In genomic region chr11:83722392-83722791, GRCh38 we compare ENCODE assay signal across 27 cellular contexts.
DNase-seq lines count a peak whose midpoint lies in the region; ATAC-seq and TF ChIP-seq lines count a peak whose summit lies in the region.
"Had no signal": no experiment of that assay in that cellular context is flagged by ENCODE, and none has a peak within 500 bp of the region (broad histone marks: within the 10 kb centered on the region; RNA-seq: fewer than 3 reads in every experiment).

No MANE protein-coding gene starts in this region.

- no peak for DNase-seq in A673 (ENCODE audit: low spot score)
- peak; percentile 33 to 80 for DNase-seq in NCI-H526 (lab: John Stamatoyannopoulos, UW)
- DNase-seq in iPS-NIHi7 (ENCODE audit: extremely low spot score) = peak; percentile 20
- DNase-seq in right cardiac atrium = no peak
- no peak for DNase-seq in stimulated activated naive CD4-positive, alpha-beta T cell (lab: John Stamatoyannopoulos, UW)
- no peak for DNase-seq in stimulated activated naive CD8-positive, alpha-beta T cell treated with anti-CD3 and anti-CD28 coated beads, Interleukin-15, amount 100 ng/mL, for 72 hours
- DNase-seq: ACHN; BE2C; DMS153; NCI-H1048; NCI-H1417; NCI-H1694; NCI-H2081; NCI-H2171; NCI-H345; NCI-H510A treated with DMSO at 0.1 percent for 48 hours; NCI-H82; NK-92 treated with Interleukin-12 subunit alpha and Interleukin-12 subunit beta, amount 100 ng/mL, for 24 hours; SHP77; T-helper 1 cell had no signal

- TF ChIP-seq CTCF in A673 (conservative IDR thresholded peaks at IDR 0.05; ENCODE audit: low read depth, low read length) (no peak), VCaP (conservative IDR thresholded peaks at IDR 0.05) (no peak)

- H3K4me3 ChIP-seq in A673 (ENCODE audit: low read depth, low read length, poor library complexity, severe bottlenecking) (peak overlapping the region; percentile 3), right cardiac atrium (ENCODE audit: low read length) (no peak overlapping the region)

- H3K4me1 ChIP-seq in A673 (ENCODE audit: insufficient read depth, low read length, poor library complexity, severe bottlenecking) = peaks cover 95% of the 10 kb centered on the region
- no peaks in the 10 kb centered on the region for H3K4me1 ChIP-seq in right cardiac atrium (ENCODE audit: control insufficient read depth, insufficient read depth, low read length)

- 70% methylated on average over 1 of the region's 1 CpG for whole genome bisulfite sequencing in right cardiac atrium

- H3K27ac ChIP-seq in A673 (ENCODE audit: low read depth, low read length, poor library complexity, severe bottlenecking) = peak overlapping the region; percentile 68
- peak overlapping the region; percentile 82; the same call in 1 of the 2 replicates for H3K27ac ChIP-seq in VCaP
- no peak overlapping the region for H3K27ac ChIP-seq in right cardiac atrium (ENCODE audit: low read length)
- H3K27ac ChIP-seq: 22Rv1, HL-60, KMS-11, RWPE1 had no signal

- peaks cover 49% of the 10 kb centered on the region for H3K36me3 ChIP-seq in A673 (ENCODE audit: insufficient read depth, low read length, poor library complexity, severe bottlenecking)
- H3K36me3 ChIP-seq: BE2C had no signal

- intact Hi-C loops in A673 (cut with micrococcal nuclease; ENCODE audit: unreplicated experiment) = loop anchor here (5.0 to 10.0 kb wide), 2 partner anchors 430 to 818 kb away; partner anchors contain the start of genes DDIAS and PRCP
- intact Hi-C loops in right cardiac atrium (cut with DNase I) = loop anchor here in 3 of 4 donors (10.0 kb wide), 2 partner anchors 198 to 428 kb away; no protein-coding TSS in a partner anchor

- H3K4me3 Mint-ChIP-seq in stimulated activated naive CD8-positive, alpha-beta T cell treated with anti-CD3 and anti-CD28 coated beads, Interleukin-15, amount 100 ng/mL, for 72 hours = no peak overlapping the region
- H3K4me3 Mint-ChIP-seq: IgD-negative memory B cell had no signal

- CTCF ChIA-PET in A673 (lab: Charles Lee) = no interaction called here

- H3K4me1 Mint-ChIP-seq in stimulated activated naive CD8-positive, alpha-beta T cell treated with anti-CD3 and anti-CD28 coated beads, Interleukin-15, amount 100 ng/mL, for 72 hours = peaks cover 13% of the 10 kb centered on the region

- BruUV-seq in A673 (replicated peaks; lab: Mats Ljungman, UMichigan) = no TSS peak

- H3K27me3 Mint-ChIP-seq in stimulated activated naive CD8-positive, alpha-beta T cell treated with anti-CD3 and anti-CD28 coated beads, Interleukin-15, amount 100 ng/mL, for 72 hours = peaks cover 15% of the 10 kb centered on the region

- no peak for ATAC-seq in right cardiac atrium
- no peak for ATAC-seq in GM21381 (IDR thresholded peaks at IDR 0.05; ENCODE audit: unreplicated experiment)
- no peak for ATAC-seq in stimulated activated naive CD8-positive, alpha-beta T cell treated with anti-CD3 and anti-CD28 coated beads, Interleukin-15, amount 100 ng/mL, for 72 hours

- no peaks in the 10 kb centered on the region for H3K27me3 ChIP-seq in A673 (replicated peaks; ENCODE audit: insufficient read depth, low read depth, low read length, poor library complexity)
- H3K27me3 ChIP-seq in right cardiac atrium (ENCODE audit: control insufficient read depth, insufficient read depth) = no peaks in the 10 kb centered on the region
- H3K27me3 ChIP-seq: BE2C had no signal

- no peak overlapping the region for H3K27ac Mint-ChIP-seq in stimulated activated naive CD8-positive, alpha-beta T cell treated with anti-CD3 and anti-CD28 coated beads, Interleukin-15, amount 100 ng/mL, for 72 hours
- H3K27ac Mint-ChIP-seq: IgD-negative memory B cell had no signal

- POLR2A ChIA-PET in A673 (lab: Charles Lee; ENCODE audit: low non-redundant PET) = no interaction called here

- H3K9me3 Mint-ChIP-seq in stimulated activated naive CD8-positive, alpha-beta T cell treated with anti-CD3 and anti-CD28 coated beads, Interleukin-15, amount 100 ng/mL, for 72 hours = no peaks in the 10 kb centered on the region
- H3K9me3 Mint-ChIP-seq: IgD-negative memory B cell had no signal

- no peaks in the 10 kb centered on the region for H3K9me3 ChIP-seq in A673 (ENCODE audit: low read depth, low read length, poor library complexity, severe bottlenecking)
- no peaks in the 10 kb centered on the region for H3K9me3 ChIP-seq in right cardiac atrium (ENCODE audit: control insufficient read depth, low read length)
- H3K9me3 ChIP-seq: BE2C had no signal

Comparison
In these comparisons a context has a peak if more than half of its experiments do, and no peak if none do; other contexts are left out.
1. DNase-seq: peak in NCI-H526 (2 of 2) and iPS-NIHi7 (single experiment); none in A673 (single experiment), right cardiac atrium (0 of 3), stimulated activated naive CD4-positive, alpha-beta T cell (0 of 6) and stimulated activated naive CD8-positive, alpha-beta T cell treated with anti-CD3 and anti-CD28 coated beads, Interleukin-15, amount 100 ng/mL, for 72 hours (0 of 2).